In genomic region chr1:189970331-189971230, GRCh38 we compare ENCODE assay signal across 1 cellular context.
TF ChIP-seq lines count a peak whose summit lies in the region.

No MANE protein-coding gene starts in this region.

TF ChIP-seq in GM23338, 12 proteins besides CTCF, POLR2A, EP300 and RAD21 (continued from another document):
- TF ChIP-seq ZNF462 (CRISPR knock-in tag; IDR thresholded peaks at IDR 0.05): no peak
- TF ChIP-seq NANOG (IDR thresholded peaks at IDR 0.05; ENCODE audit: borderline replicate concordance): no peak
- TF ChIP-seq JUNB (IDR thresholded peaks at IDR 0.05; ENCODE audit: unreplicated experiment): no peak
- TF ChIP-seq, protein P1, sequence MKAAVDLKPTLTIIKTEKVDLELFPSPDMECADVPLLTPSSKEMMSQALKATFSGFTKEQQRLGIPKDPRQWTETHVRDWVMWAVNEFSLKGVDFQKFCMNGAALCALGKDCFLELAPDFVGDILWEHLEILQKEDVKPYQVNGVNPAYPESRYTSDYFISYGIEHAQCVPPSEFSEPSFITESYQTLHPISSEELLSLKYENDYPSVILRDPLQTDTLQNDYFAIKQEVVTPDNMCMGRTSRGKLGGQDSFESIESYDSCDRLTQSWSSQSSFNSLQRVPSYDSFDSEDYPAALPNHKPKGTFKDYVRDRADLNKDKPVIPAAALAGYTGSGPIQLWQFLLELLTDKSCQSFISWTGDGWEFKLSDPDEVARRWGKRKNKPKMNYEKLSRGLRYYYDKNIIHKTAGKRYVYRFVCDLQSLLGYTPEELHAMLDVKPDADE (IDR thresholded peaks at IDR 0.05): no peak
- no peak for TF ChIP-seq STAT1 (IDR thresholded peaks at IDR 0.05; ENCODE audit: unreplicated experiment)
- TF ChIP-seq ZNF331 (CRISPR knock-in tag; IDR thresholded peaks at IDR 0.05; ENCODE audit: low read depth): no peak
- no peak for TF ChIP-seq EZH2phosphoT487 (IDR thresholded peaks at IDR 0.05; ENCODE audit: unreplicated experiment)
- TF ChIP-seq ZNF114 (CRISPR knock-in tag; IDR thresholded peaks at IDR 0.05): no peak
